ENCODE assay signal across 8 cellular contexts in the genomic region with DNA sequence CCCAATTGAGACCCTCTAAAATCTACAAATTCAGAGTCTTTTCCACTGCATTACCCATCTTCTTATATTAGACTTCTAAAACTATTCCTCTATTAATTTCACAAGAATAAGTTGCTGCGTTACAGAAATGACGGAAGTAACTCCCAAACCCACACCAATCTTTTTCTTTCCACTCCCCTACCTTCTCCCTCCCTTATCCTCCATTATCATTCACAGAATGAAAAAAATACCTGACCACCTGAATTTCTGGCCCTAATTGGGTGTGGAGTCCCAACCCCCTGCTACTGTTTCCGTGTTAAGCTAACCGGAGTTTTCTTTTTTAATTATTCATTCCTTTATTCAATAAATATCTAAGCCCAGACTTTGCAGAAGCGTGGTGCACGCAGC. TPM values are rescaled to one million over a fixed set of nuclear protein-coding genes. Genes with fewer than 3 reads are reported as not detected.
DNase-seq lines count a peak whose midpoint lies in the region; ATAC-seq, FAIRE-seq and TF ChIP-seq lines count a peak whose summit lies in the region.

No MANE protein-coding gene starts in this region.

- H3K4me1 Mint-ChIP-seq in IgD-negative memory B cell = peaks cover 29 to 35% (median 33%) of the 10 kb centered on the region in 3 donors
- peaks cover 10% of the 10 kb centered on the region for H3K4me1 Mint-ChIP-seq in astrocyte (ENCODE audit: low read depth, unreplicated experiment)

- no peak for FAIRE-seq in astrocyte (lab: Jason Lieb, UNC)

- H3K27ac Mint-ChIP-seq in IgD-negative memory B cell (peak overlapping the region; percentile 79 to 98 (median 84)), astrocyte (ENCODE audit: unreplicated experiment) (peak overlapping the region; percentile 96)

- peak overlapping the region; percentile 95 for H3K27ac ChIP-seq in astrocyte (ENCODE audit: low read depth, low read length)
- H3K27ac ChIP-seq in transverse colon = peak overlapping the region; percentile 86 to 94 (median 88)

- H3K79me2 ChIP-seq in astrocyte (ENCODE audit: insufficient read depth, low read length) = peaks cover 54% of the 10 kb centered on the region

- H3K36me3 Mint-ChIP-seq in IgD-negative memory B cell (peaks cover 8% of the 10 kb centered on the region), astrocyte (ENCODE audit: low read depth, unreplicated experiment) (peaks cover 3% of the 10 kb centered on the region)

- TF ChIP-seq CTCF in astrocyte (IDR thresholded peaks at IDR 0.05; ENCODE audit: insufficient read depth, low read depth, low read length) = no peak
- no peak for TF ChIP-seq CTCF in transverse colon (IDR thresholded peaks at IDR 0.05)

- no peak for TF ChIP-seq POLR2A in transverse colon (IDR thresholded peaks at IDR 0.05)

- intact Hi-C loops in transverse colon (cut with DNase I; ENCODE audit: low total_unique reads) = no loop called here

- in situ Hi-C loops in ACHN (cut with HindIII; ENCODE audit: low pct_ligation_motif_present, low pct_unique_long_range_greater_than_20kb, low sequenced_read_pairs) = no loop called here
- in situ Hi-C loops in transverse colon (cut with MboI; ENCODE audit: low pct_ligation_motif_present in 1 of 4, low pct_unique_long_range_greater_than_20kb in 1 of 4, low sequenced_read_pairs in 3 of 4) = no loop called here

- H3K9ac ChIP-seq in astrocyte (ENCODE audit: low read length) = peak overlapping the region; percentile 94

- H3K27me3 Mint-ChIP-seq in IgD-negative memory B cell (no peaks in the 10 kb centered on the region), astrocyte (ENCODE audit: low read depth, unreplicated experiment) (no peaks in the 10 kb centered on the region)

- H3K9me3 ChIP-seq in astrocyte (ENCODE audit: insufficient read depth, low read depth, low read length) (no peaks in the 10 kb centered on the region), transverse colon (no peaks in the 10 kb centered on the region)

- peak overlapping the region; percentile 74 to 99 (median 94) for H3K4me3 Mint-ChIP-seq in IgD-negative memory B cell
- H3K4me3 Mint-ChIP-seq in astrocyte (ENCODE audit: unreplicated experiment) = peak overlapping the region; percentile 99

- H4K20me1 ChIP-seq in astrocyte (ENCODE audit: insufficient read depth, low read length) = peaks cover 42% of the 10 kb centered on the region

- H3K27me3 ChIP-seq in astrocyte (ENCODE audit: insufficient read depth, low read length) = no peaks in the 10 kb centered on the region
- H3K27me3 ChIP-seq in transverse colon = no peaks in the 10 kb centered on the region

- WGBS in transverse colon (ENCODE audit: low coverage in 1 of 2), 2 donors = 0% methylated on average over 4 to 6 of the region's 6 CpGs

- peaks cover 10% of the 10 kb centered on the region for H3K4me1 ChIP-seq in astrocyte (ENCODE audit: insufficient read depth, low read length)
- peaks cover 0 to 15% (median 11%) of the 10 kb centered on the region in 4 donors for H3K4me1 ChIP-seq in transverse colon

- ATAC-seq in GM18868 (IDR thresholded peaks at IDR 0.05; ENCODE audit: unreplicated experiment) (peak; percentile 2), left lobe of liver (peak; percentile 2), HG03520 (IDR thresholded peaks at IDR 0.05; ENCODE audit: unreplicated experiment) (no peak), HG02970 (IDR thresholded peaks at IDR 0.05; ENCODE audit: low FRiP score, unreplicated experiment) (no peak)

- H3K4me3 ChIP-seq in astrocyte (ENCODE audit: insufficient read depth, low read depth, low read length) = peak overlapping the region; percentile 94
- H3K4me3 ChIP-seq in transverse colon = peak overlapping the region; percentile 72 to 94 (median 74)

- peak overlapping the region; percentile 91 for H3K4me2 ChIP-seq in astrocyte (ENCODE audit: low read length)

- peak overlapping the region; percentile 43 for H2AFZ ChIP-seq in astrocyte (ENCODE audit: low read depth, low read length)

- no peaks in the 10 kb centered on the region for H3K9me3 Mint-ChIP-seq in IgD-negative memory B cell
- H3K9me3 Mint-ChIP-seq in astrocyte (ENCODE audit: unreplicated experiment) = no peaks in the 10 kb centered on the region

- no peak for TF ChIP-seq EP300 in transverse colon (IDR thresholded peaks at IDR 0.05; ENCODE audit: low read depth)

- DNase-seq in ACHN (peak; percentile 11), astrocyte (ENCODE audit: low read depth) (no peak), left lobe of liver (ENCODE audit: low spot score) (no peak), transverse colon (no peak)

- H3K36me3 ChIP-seq in astrocyte (ENCODE audit: insufficient read depth, low read length) (peaks cover 3% of the 10 kb centered on the region), transverse colon (no peaks in the 10 kb centered on the region)

RNA-seq across cellular contexts. Expression of a gene that starts 0.6 kb away (rescaled TPM):
- polyA plus RNA-seq in IgD-negative memory B cell = 15.6 TPM
- total RNA-seq in astrocyte = 53.3 and 62.6 TPM in 2 replicates
- 16.7 TPM for total RNA-seq in left lobe of liver
- total RNA-seq in transverse colon = 10 to 100 TPM; 34.4 to 59.9 (median 44.3) TPM

Comparison
In these comparisons a context has a peak if more than half of its experiments do, and no peak if none do; other contexts are left out.
1. ATAC-seq: peak in GM18868 (single experiment) and left lobe of liver (single experiment); none in HG03520 (single experiment) and HG02970 (single experiment).